In genomic region chr3:8622873-8623725, GRCh38 we compare ENCODE assay signal across 8 cellular contexts. TPM values are rescaled to one million over a fixed set of nuclear protein-coding genes. Genes with fewer than 3 reads are reported as not detected.
DNase-seq lines count a peak whose midpoint lies in the region; ATAC-seq, FAIRE-seq and TF ChIP-seq lines count a peak whose summit lies in the region.

No MANE protein-coding gene starts in this region.

- no peak overlapping the region for H3K4me2 ChIP-seq in Karpas-422 (ENCODE audit: low read depth, low read length, poor library complexity, severe bottlenecking)

- H4K20me1 ChIP-seq in Karpas-422 (ENCODE audit: insufficient read depth, low read depth, low read length), result no peaks in the 10 kb centered on the region

- H3K36me3 ChIP-seq in Karpas-422 (ENCODE audit: insufficient read depth, low read length), result no peaks in the 10 kb centered on the region

- no peak for TF ChIP-seq POLR2A in H54 (IDR thresholded peaks at IDR 0.05; ENCODE audit: low read depth, low read length)

- H3K4me3 ChIP-seq in Karpas-422 (ENCODE audit: low read length), result no peak overlapping the region

- H3K79me2 ChIP-seq in Karpas-422 (ENCODE audit: low read length), result no peaks in the 10 kb centered on the region

- H3K9ac ChIP-seq in Karpas-422 (ENCODE audit: low read length), result no peak overlapping the region

- H3K27ac ChIP-seq in Karpas-422 (ENCODE audit: low read length), result no peak overlapping the region

- no peaks in the 10 kb centered on the region for H3K9me2 ChIP-seq in Karpas-422 (replicated peaks; ENCODE audit: insufficient read depth, low read length)

- H3K4me1 ChIP-seq in Karpas-422 (ENCODE audit: low read length), result no peaks in the 10 kb centered on the region

- peak; percentile 91 for ATAC-seq in left colon

- intact Hi-C loops in left colon (cut with DNase I, micrococcal nuclease), result loop anchor here (2.0 to 10.0 kb wide), 2 partner anchors 178 to 180 kb away; no protein-coding TSS in a partner anchor

- peak; percentile 61 for DNase-seq in activated CD8-positive, alpha-beta memory T cell treated with anti-CD3 and anti-CD28 coated beads for 24 hours
- no peak for DNase-seq in activated CD8-positive, alpha-beta memory T cell treated with anti-CD3 and anti-CD28 coated beads, Interleukin-2, amount 50 U/mL, for 4 hours
- DNase-seq in H54 (ENCODE audit: insufficient read length, low spot score) (peak; percentile 65), Karpas-422 (peak; percentile 83), T-helper 2 cell (peak in 3 of 5 experiments; percentile 13 to 37 (median 27)), cerebellum (ENCODE audit: low spot score) (peak; percentile 49), left colon (peak; percentile 50 to 75)
- peak; percentile 36 to 43 for DNase-seq in stimulated activated CD4-positive, alpha-beta T cell treated with anti-CD3 and anti-CD28 coated beads, Interleukin-2, amount 100 ng/mL, for 48 hours

- FAIRE-seq in H54 (lab: Jason Lieb, UNC), result no peak

- no peak overlapping the region for H2AFZ ChIP-seq in Karpas-422 (ENCODE audit: low read length)

- H3K27me3 ChIP-seq in Karpas-422 (ENCODE audit: low read length), result no peaks in the 10 kb centered on the region

- H3K9me3 ChIP-seq in Karpas-422 (ENCODE audit: low read length), result no peaks in the 10 kb centered on the region

RNA-seq across cellular contexts. Expression of gene SSUH2, which starts 21.5 kb away (rescaled TPM):
- 0.22 and 0.90 TPM in 2 replicates for total RNA-seq in Karpas-422 (2014; rRNA removed; shearing (Covaris generic); ENCODE audit: low replicate concordance)
- total RNA-seq in cerebellum (0.91 TPM), left colon (1 to 10 TPM; 1.6 to 4.5 TPM)
